ENCODE assay signal across 16 cellular contexts in the genomic region with DNA sequence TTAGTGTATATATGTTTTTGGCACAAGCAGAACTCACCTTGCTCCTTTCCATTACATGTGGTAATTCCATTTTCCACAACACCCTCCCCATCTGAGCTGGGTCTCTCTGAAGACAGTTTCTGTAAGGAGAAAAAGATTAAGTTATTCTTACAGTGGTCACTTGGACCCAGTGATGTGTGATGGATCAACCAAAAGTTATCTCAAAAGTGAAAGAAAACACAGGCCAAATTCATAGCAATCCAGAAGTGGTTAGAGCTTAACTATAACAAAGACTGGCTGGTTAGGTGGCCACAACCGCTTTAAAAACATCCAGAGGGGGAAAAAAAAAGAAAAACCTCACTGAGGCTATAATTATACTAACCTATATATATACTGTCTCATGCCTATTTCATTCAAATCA.
DNase-seq lines count a peak whose midpoint lies in the region; ATAC-seq and FAIRE-seq lines count a peak whose summit lies in the region.
"Had no signal": no experiment of that assay in that cellular context is flagged by ENCODE, and none has a peak within 500 bp of the region (broad histone marks: within the 10 kb centered on the region; RNA-seq: fewer than 3 reads in every experiment).

No MANE protein-coding gene starts in this region.

- no peaks in the 10 kb centered on the region for H3K27me3 Mint-ChIP-seq in T-helper 1 cell treated with Interleukin-12 subunit alpha and Interleukin-12 subunit beta and Interleukin-4 antibody, amounts not matched to agents 30 μg/mL and 1 μg/mL, for 36 hours (ENCODE audit: low read depth)
- H3K27me3 Mint-ChIP-seq in activated CD8-positive, alpha-beta memory T cell treated with anti-CD3 and anti-CD28 coated beads, Interleukin-2, amount 10 ng/mL, durations not matched to agents 7 days and 5 days = no peaks in the 10 kb centered on the region

- no peaks in the 10 kb centered on the region for H3K27me3 ChIP-seq in skeletal muscle satellite cell (ENCODE audit: control insufficient read depth, insufficient read depth, low read length)

- peaks cover 43% of the 10 kb centered on the region for H3K4me1 ChIP-seq in skeletal muscle satellite cell (ENCODE audit: control insufficient read depth, insufficient read depth, low read length)

- no peaks in the 10 kb centered on the region for H3K9me3 Mint-ChIP-seq in T-helper 1 cell treated with Interleukin-12 subunit alpha and Interleukin-12 subunit beta and Interleukin-4 antibody, amounts not matched to agents 30 μg/mL and 1 μg/mL, for 36 hours
- H3K9me3 Mint-ChIP-seq in activated CD8-positive, alpha-beta memory T cell treated with anti-CD3 and anti-CD28 coated beads, Interleukin-2, amount 10 ng/mL, durations not matched to agents 7 days and 5 days (ENCODE audit: low read depth) = no peaks in the 10 kb centered on the region
- H3K9me3 Mint-ChIP-seq: GM23338 had no signal

- H3K4me3 ChIP-seq in skeletal muscle satellite cell (ENCODE audit: low read length) = no peak overlapping the region
- H3K4me3 ChIP-seq: GM12878, GM23338 had no signal

- peaks cover 7% of the 10 kb centered on the region for H3K4me1 Mint-ChIP-seq in T-helper 1 cell treated with Interleukin-12 subunit alpha and Interleukin-12 subunit beta and Interleukin-4 antibody, amounts not matched to agents 30 μg/mL and 1 μg/mL, for 36 hours (ENCODE audit: low read depth)
- peaks cover 18% of the 10 kb centered on the region for H3K4me1 Mint-ChIP-seq in activated CD8-positive, alpha-beta memory T cell treated with anti-CD3 and anti-CD28 coated beads, Interleukin-2, amount 10 ng/mL, durations not matched to agents 7 days and 5 days

- H3K4me3 Mint-ChIP-seq in T-helper 1 cell treated with Interleukin-12 subunit alpha and Interleukin-12 subunit beta and Interleukin-4 antibody, amounts not matched to agents 30 μg/mL and 1 μg/mL, for 36 hours = no peak overlapping the region
- H3K4me3 Mint-ChIP-seq in activated CD8-positive, alpha-beta memory T cell treated with anti-CD3 and anti-CD28 coated beads, Interleukin-2, amount 10 ng/mL, durations not matched to agents 7 days and 5 days = no peak overlapping the region
- H3K4me3 Mint-ChIP-seq: GM23338 had no signal

- H3K27ac Mint-ChIP-seq in T-helper 1 cell treated with Interleukin-12 subunit alpha and Interleukin-12 subunit beta and Interleukin-4 antibody, amounts not matched to agents 30 μg/mL and 1 μg/mL, for 36 hours = peak overlapping the region; percentile 41
- no peak overlapping the region for H3K27ac Mint-ChIP-seq in activated CD8-positive, alpha-beta memory T cell treated with anti-CD3 and anti-CD28 coated beads, Interleukin-2, amount 10 ng/mL, durations not matched to agents 7 days and 5 days
- H3K27ac Mint-ChIP-seq: GM23338 had no signal

- CTCF ChIA-PET in activated CD8-positive, alpha-beta memory T cell treated with anti-CD3 and anti-CD28 coated beads, Interleukin-2, amount 10 ng/mL, durations not matched to agents 7 days and 5 days (lab: Charles Lee) = interaction anchor here (0.6 to 5.6 kb wide), 3 partner anchors 13 to 28 kb away, joined by 3 to 47 read pairs (median 4); no protein-coding TSS in a partner anchor

- peaks cover 61% of the 10 kb centered on the region for H3K36me3 ChIP-seq in skeletal muscle satellite cell (ENCODE audit: insufficient read depth, low read length)

- DNase-seq in T-helper 1 cell (no peak), astrocyte of the hippocampus (ENCODE audit: low read depth, low spot score) (peak; percentile 73), retina (no peak), dedifferentiated amniotic fluid mesenchymal stem cell (ENCODE audit: extremely low spot score) (no peak)
- DNase-seq in activated CD8-positive, alpha-beta memory T cell treated with anti-CD3 and anti-CD28 coated beads, Interleukin-2, amount 10 ng/mL, durations not matched to agents 7 days and 5 days = no peak
- DNase-seq: 8988T, C1 segment of cervical spinal cord, DND-41, GDM1, NCI-H187 treated with DMSO at 0.1 percent for 48 hours had no signal

- peak; percentile 13 for FAIRE-seq in islet of Langerhans (lab: Jason Lieb, UNC)
- FAIRE-seq: GM12878 had no signal

- ATAC-seq in activated CD8-positive, alpha-beta memory T cell treated with anti-CD3 and anti-CD28 coated beads, Interleukin-2, amount 10 ng/mL, durations not matched to agents 7 days and 5 days = no peak
- ATAC-seq: GM12878, GM23338, HCT116 had no signal

- no peak overlapping the region for H3K4me2 ChIP-seq in skeletal muscle satellite cell (ENCODE audit: low read length)
- H3K4me2 ChIP-seq: GM23338 had no signal

- peaks cover 2% of the 10 kb centered on the region for H3K36me3 Mint-ChIP-seq in T-helper 1 cell treated with Interleukin-12 subunit alpha and Interleukin-12 subunit beta and Interleukin-4 antibody, amounts not matched to agents 30 μg/mL and 1 μg/mL, for 36 hours (ENCODE audit: low read depth)
- peaks cover 2% of the 10 kb centered on the region for H3K36me3 Mint-ChIP-seq in activated CD8-positive, alpha-beta memory T cell treated with anti-CD3 and anti-CD28 coated beads, Interleukin-2, amount 10 ng/mL, durations not matched to agents 7 days and 5 days

- H3K9ac ChIP-seq in skeletal muscle satellite cell (ENCODE audit: low read depth, low read length) = peak overlapping the region; percentile 8

- no peaks in the 10 kb centered on the region for H3K9me3 ChIP-seq in skeletal muscle satellite cell (replicated peaks; ENCODE audit: low read length)
